Comparison of ENCODE assay signal across 14 cellular contexts in genomic region chr22:35353318-35353717, GRCh38. TPM values are rescaled to one million over a fixed set of nuclear protein-coding genes. Genes with fewer than 3 reads are reported as not detected.
DNase-seq lines count a peak whose midpoint lies in the region; ATAC-seq and TF ChIP-seq lines count a peak whose summit lies in the region.
"Had no signal": no experiment of that assay in that cellular context is flagged by ENCODE, and none has a peak within 500 bp of the region (broad histone marks: within the 10 kb centered on the region; RNA-seq: fewer than 3 reads in every experiment).

No MANE protein-coding gene starts in this region.

- peak overlapping the region; percentile 97 to 98 (median 97) for H3K27ac Mint-ChIP-seq in CD14-positive monocyte
- H3K27ac Mint-ChIP-seq in activated CD8-positive, alpha-beta memory T cell treated with anti-CD3 and anti-CD28 coated beads, Interleukin-2, amount 10 ng/mL, durations not matched to agents 7 days and 5 days: no peak overlapping the region

- peak overlapping the region; percentile 96 for H3K27ac ChIP-seq in OCI-LY3 (ENCODE audit: low read length)
- peak overlapping the region; percentile 58 to 88 (median 84) for H3K27ac ChIP-seq in sigmoid colon

- ATAC-seq in HG03135 (IDR thresholded peaks at IDR 0.05; ENCODE audit: unreplicated experiment): no peak
- ATAC-seq in activated CD8-positive, alpha-beta memory T cell treated with anti-CD3 and anti-CD28 coated beads, Interleukin-2, amount 10 ng/mL, durations not matched to agents 7 days and 5 days: no peak
- ATAC-seq: left colon had no signal

- no peaks in the 10 kb centered on the region for H4K20me1 ChIP-seq in OCI-LY3 (ENCODE audit: insufficient read depth, low read length)

- H3K9me3 ChIP-seq in OCI-LY3 (ENCODE audit: insufficient read depth, low read length): no peaks in the 10 kb centered on the region
- no peaks in the 10 kb centered on the region for H3K9me3 ChIP-seq in sigmoid colon

- intact Hi-C loops in CD14-positive monocyte (cut with micrococcal nuclease): loop anchor here (2.0 to 10.0 kb wide), 8 partner anchors 13 to 771 kb away; no protein-coding TSS in a partner anchor
- intact Hi-C loops in head of caudate nucleus (cut with DNase I): no loop called here
- intact Hi-C loops in sigmoid colon (cut with DNase I): loop anchor here (5.0 kb wide), 1 partner anchor 769 kb away; no protein-coding TSS in a partner anchor

- H3K4me1 Mint-ChIP-seq in CD14-positive monocyte: peaks cover 81% of the 10 kb centered on the region
- H3K4me1 Mint-ChIP-seq in activated CD8-positive, alpha-beta memory T cell treated with anti-CD3 and anti-CD28 coated beads, Interleukin-2, amount 10 ng/mL, durations not matched to agents 7 days and 5 days: peaks cover 25% of the 10 kb centered on the region

- H3K4me3 ChIP-seq in OCI-LY3 (ENCODE audit: low read length) (peak overlapping the region; percentile 52), sigmoid colon (no peak overlapping the region)

- peaks cover 0 to 2% (median 0%) of the 10 kb centered on the region in 3 donors for H3K27me3 Mint-ChIP-seq in CD14-positive monocyte (ENCODE audit: low read depth in 3 of 3)
- H3K27me3 Mint-ChIP-seq in activated CD8-positive, alpha-beta memory T cell treated with anti-CD3 and anti-CD28 coated beads, Interleukin-2, amount 10 ng/mL, durations not matched to agents 7 days and 5 days: peaks cover 13% of the 10 kb centered on the region

- H3K9ac ChIP-seq in OCI-LY3 (ENCODE audit: low read length): peak overlapping the region; percentile 97

- peak overlapping the region; percentile 99 for H3K4me2 ChIP-seq in OCI-LY3 (ENCODE audit: low read length)

- no peak for TF ChIP-seq EP300 in sigmoid colon (IDR thresholded peaks at IDR 0.05)

- no peak for TF ChIP-seq CTCF in CD14-positive monocyte (IDR thresholded peaks at IDR 0.05)
- no peak for TF ChIP-seq CTCF in OCI-LY3 (IDR thresholded peaks at IDR 0.05; ENCODE audit: low read depth, low read length)
- no peak for TF ChIP-seq CTCF in sigmoid colon (IDR thresholded peaks at IDR 0.05)

- CTCF ChIA-PET in activated CD8-positive, alpha-beta memory T cell treated with anti-CD3 and anti-CD28 coated beads, Interleukin-2, amount 10 ng/mL, durations not matched to agents 7 days and 5 days (lab: Charles Lee): interaction anchor here (1.0 to 4.9 kb wide), 5 partner anchors 16 to 771 kb away, joined by 3 to 36 read pairs (median 3); no protein-coding TSS in a partner anchor

- DNase-seq in CD14-positive monocyte (ENCODE audit: low spot score): peak; percentile 55
- peak in 23 of 42 donors; percentile 14 to 65 (median 44) for DNase-seq in head of caudate nucleus
- no peak for DNase-seq in sigmoid colon
- no peak for DNase-seq in activated gamma-delta T cell (lab: John Stamatoyannopoulos, UW)
- no peak for DNase-seq in D341Med (ENCODE audit: low spot score)
- DNase-seq in activated CD8-positive, alpha-beta memory T cell treated with anti-CD3 and anti-CD28 coated beads, Interleukin-2, amount 10 ng/mL, durations not matched to agents 7 days and 5 days: no peak
- DNase-seq: activated CD4-positive, alpha-beta T cell treated with anti-CD3 and anti-CD28 coated beads, Interleukin-2, amount 10 ng/mL, durations not matched to agents 7 days and 5 days; DMS 273 treated with DMSO at 0.1 percent for 48 hours; NCI-H187; NCI-H526 treated with DMSO at 0.1 percent for 48 hours had no signal

- H3K36me3 ChIP-seq in OCI-LY3 (replicated peaks; ENCODE audit: low read depth, low read length) (peaks cover 2% of the 10 kb centered on the region), sigmoid colon (peaks cover 0 to under 1% (median 0%) of the 10 kb centered on the region in 4 donors)

- 63 to 81% methylated on average over 12 of the region's 12 CpGs for WGBS in sigmoid colon, 2 donors

- H3K36me3 Mint-ChIP-seq in CD14-positive monocyte: peaks cover 6 to 7% of the 10 kb centered on the region in 2 donors
- no peaks in the 10 kb centered on the region for H3K36me3 Mint-ChIP-seq in activated CD8-positive, alpha-beta memory T cell treated with anti-CD3 and anti-CD28 coated beads, Interleukin-2, amount 10 ng/mL, durations not matched to agents 7 days and 5 days

- H3K4me3 Mint-ChIP-seq in CD14-positive monocyte: peak overlapping the region; percentile 63 to 82
- H3K4me3 Mint-ChIP-seq in activated CD8-positive, alpha-beta memory T cell treated with anti-CD3 and anti-CD28 coated beads, Interleukin-2, amount 10 ng/mL, durations not matched to agents 7 days and 5 days: no peak overlapping the region
- H3K4me3 Mint-ChIP-seq: activated CD4-positive, alpha-beta T cell treated with anti-CD3 and anti-CD28 coated beads, Interleukin-2, amount 10 ng/mL, durations not matched to agents 7 days and 5 days; neural crest cell had no signal

- peaks cover 0 to 7% (median 2%) of the 10 kb centered on the region in 7 donors for H3K9me3 Mint-ChIP-seq in CD14-positive monocyte
- no peaks in the 10 kb centered on the region for H3K9me3 Mint-ChIP-seq in activated CD8-positive, alpha-beta memory T cell treated with anti-CD3 and anti-CD28 coated beads, Interleukin-2, amount 10 ng/mL, durations not matched to agents 7 days and 5 days (ENCODE audit: low read depth)
- H3K9me3 Mint-ChIP-seq: activated CD4-positive, alpha-beta T cell treated with anti-CD3 and anti-CD28 coated beads, Interleukin-2, amount 10 ng/mL, durations not matched to agents 7 days and 5 days; neural crest cell had no signal

- H3K27me3 ChIP-seq in OCI-LY3 (ENCODE audit: low read depth, low read length): no peaks in the 10 kb centered on the region
- no peaks in the 10 kb centered on the region for H3K27me3 ChIP-seq in sigmoid colon

- H3K4me1 ChIP-seq in OCI-LY3 (ENCODE audit: low read length): peaks cover 92% of the 10 kb centered on the region
- peaks cover 6 to 48% (median 25%) of the 10 kb centered on the region in 4 donors for H3K4me1 ChIP-seq in sigmoid colon

- no peak overlapping the region for H2AFZ ChIP-seq in OCI-LY3 (ENCODE audit: low read depth, low read length)

- H3K79me2 ChIP-seq in OCI-LY3 (ENCODE audit: low read length): no peaks in the 10 kb centered on the region; the same call in 1 of the 2 replicates

- TF ChIP-seq POLR2A in sigmoid colon (IDR thresholded peaks at IDR 0.05): no peak

RNA-seq across cellular contexts. Expression of gene HMOX1, which starts 27.6 kb away (rescaled TPM):
- 100 to 1,000 TPM; 180 to 233 TPM for polyA plus RNA-seq in CD14-positive monocyte
- 100 to 1,000 TPM in 1 of 4 donors, 10 to 100 TPM in 1, 1 to 10 TPM in 2; 5.0 to 107 (median 11.7) TPM for total RNA-seq in sigmoid colon
- polyA plus RNA-seq in sigmoid colon: 100 to 1,000 TPM in 1 of 3 donors, 10 to 100 TPM in 2; 35.5 to 138 (median 67.9) TPM
- total RNA-seq in activated CD8-positive, alpha-beta memory T cell treated with anti-CD3 and anti-CD28 coated beads, Interleukin-2, amount 10 ng/mL, durations not matched to agents 7 days and 5 days: 1 to 10 TPM in 1 of 2 experiments, under 1 TPM in 1; 0.88 to 6.0 TPM

RNA-seq across cellular contexts. Expression of gene MCM5, which starts 46.6 kb away (rescaled TPM):
- polyA plus RNA-seq in CD14-positive monocyte (10 to 100 TPM; 23.4 to 25.5 TPM), sigmoid colon (10 to 100 TPM in 2 of 3 donors, 1 to 10 TPM in 1; 9.9 to 42.6 (median 14.4) TPM)
- total RNA-seq in sigmoid colon: 10 to 100 TPM in 3 of 4 donors, 1 to 10 TPM in 1; 10.0 to 15.0 (median 12.6) TPM
- 100 to 1,000 TPM; 271 to 329 TPM for total RNA-seq in activated CD8-positive, alpha-beta memory T cell treated with anti-CD3 and anti-CD28 coated beads, Interleukin-2, amount 10 ng/mL, durations not matched to agents 7 days and 5 days

RNA-seq across cellular contexts. Expression of gene TOM1, which starts 53.6 kb away (rescaled TPM):
- 100 to 1,000 TPM in 1 of 2 donors, 10 to 100 TPM in 1; 80.5 to 120 TPM for polyA plus RNA-seq in CD14-positive monocyte
- total RNA-seq in sigmoid colon: 10 to 100 TPM; 32.5 to 66.5 (median 48.5) TPM
- 10 to 100 TPM; 48.6 to 56.7 (median 53.2) TPM for polyA plus RNA-seq in sigmoid colon
- total RNA-seq in activated CD8-positive, alpha-beta memory T cell treated with anti-CD3 and anti-CD28 coated beads, Interleukin-2, amount 10 ng/mL, durations not matched to agents 7 days and 5 days: 10 to 100 TPM; 16.1 to 20.5 TPM

Comparison
In these comparisons a context has a peak if more than half of its experiments do, and no peak if none do; other contexts are left out.
1. DNase-seq: peak in CD14-positive monocyte (single experiment) and head of caudate nucleus (23 of 42); none in sigmoid colon (single experiment), activated gamma-delta T cell (single experiment), D341Med (single experiment) and activated CD8-positive, alpha-beta memory T cell treated with anti-CD3 and anti-CD28 coated beads, Interleukin-2, amount 10 ng/mL, durations not matched to agents 7 days and 5 days (single experiment).
2. RNA of gene MCM5, which starts 46.6 kb away (total RNA-seq): 271 to 329 TPM in activated CD8-positive, alpha-beta memory T cell treated with anti-CD3 and anti-CD28 coated beads, Interleukin-2, amount 10 ng/mL, durations not matched to agents 7 days and 5 days; 10.0 to 15.0 TPM in sigmoid colon; every median in the first group is over 10 times any median in the second.